Comparison of ENCODE assay signal across 10 cellular contexts in the genomic region with DNA sequence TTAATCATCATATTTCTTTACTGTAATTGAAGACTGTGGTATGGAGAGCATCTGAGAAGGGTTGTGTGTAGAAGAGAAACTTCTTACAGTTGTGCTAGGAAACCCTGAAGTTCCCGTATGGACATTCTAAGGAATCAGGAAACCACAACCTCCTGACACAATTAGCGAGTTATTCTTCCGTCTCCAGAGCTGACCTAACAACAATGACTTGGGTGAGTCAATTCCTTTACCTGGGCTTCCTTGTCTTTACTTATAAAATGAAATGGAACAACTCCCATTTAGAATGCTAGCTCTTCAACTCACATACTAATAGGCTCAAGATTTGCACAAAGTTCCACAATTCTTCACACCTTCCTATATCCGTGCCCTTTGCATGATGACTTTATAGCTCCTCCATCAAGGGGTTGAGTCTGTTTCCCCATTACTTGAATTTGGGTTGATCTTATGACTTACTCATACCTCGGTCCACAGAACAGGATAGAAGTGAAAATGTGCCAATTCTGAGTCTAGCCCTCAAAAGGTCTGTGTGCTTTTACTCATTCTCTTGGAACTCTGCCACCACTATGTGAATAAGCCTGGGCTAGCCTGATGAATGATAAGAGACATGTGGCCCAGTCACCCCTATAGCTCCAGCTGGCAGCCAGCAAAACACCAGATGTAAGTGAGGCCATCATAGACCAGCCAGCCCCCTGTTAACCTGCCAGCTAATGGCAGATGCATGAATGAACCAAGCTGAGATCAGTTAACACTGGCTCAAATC.
DNase-seq lines count a peak whose midpoint lies in the region; ATAC-seq and TF ChIP-seq lines count a peak whose summit lies in the region.
"Had no signal": no experiment of that assay in that cellular context is flagged by ENCODE, and none has a peak within 500 bp of the region (broad histone marks: within the 10 kb centered on the region; RNA-seq: fewer than 3 reads in every experiment).

No MANE protein-coding gene starts in this region.

- no peaks in the 10 kb centered on the region for H3K27me3 Mint-ChIP-seq in chondrocyte (ENCODE audit: low read depth)
- H3K27me3 Mint-ChIP-seq: IgD-negative memory B cell had no signal

- no peaks in the 10 kb centered on the region for H3K36me3 Mint-ChIP-seq in chondrocyte (ENCODE audit: low read depth)
- H3K36me3 Mint-ChIP-seq: IgD-negative memory B cell, type B pancreatic cell had no signal

- intact Hi-C loops in posterior cingulate gyrus (cut with DNase I): no loop called here

- no peak overlapping the region for H3K27ac Mint-ChIP-seq in chondrocyte (ENCODE audit: unreplicated experiment)
- H3K27ac Mint-ChIP-seq: IgD-negative memory B cell, type B pancreatic cell had no signal

- TF ChIP-seq CTCF in HFF-Myc (IDR thresholded peaks at IDR 0.05; ENCODE audit: low read depth, low read length, missing control alignments): no peak
- no peak for TF ChIP-seq CTCF in cardiac fibroblast (IDR thresholded peaks at IDR 0.05; ENCODE audit: low read depth, low read length)
- TF ChIP-seq CTCF in chondrocyte (IDR thresholded peaks at IDR 0.05): no peak

- DNase-seq in HFF-Myc (ENCODE audit: extremely low read depth, low read depth) (peak; percentile 2), NCI-H524 treated with DMSO at 0.1 percent for 48 hours (lab: John Stamatoyannopoulos, UW) (peak; percentile 61), cardiac fibroblast (ENCODE audit: low read depth in 2 of 2) (peak; percentile 69 to 99), pulmonary artery endothelial cell (ENCODE audit: low read depth, low spot score) (peak; percentile 91), chondrocyte (ENCODE audit: low spot score) (no peak), posterior cingulate gyrus (no peak)

- no peak overlapping the region for H3K4me3 Mint-ChIP-seq in chondrocyte (ENCODE audit: unreplicated experiment)
- H3K4me3 Mint-ChIP-seq: IgD-negative memory B cell, type B pancreatic cell had no signal

- H3K4me1 Mint-ChIP-seq in chondrocyte (ENCODE audit: low read depth): peaks cover 24% of the 10 kb centered on the region
- H3K4me1 Mint-ChIP-seq: IgD-negative memory B cell had no signal

- H3K4me3 ChIP-seq in HFF-Myc (replicated peaks; ENCODE audit: low read depth, low read length): no peak overlapping the region
- no peak overlapping the region for H3K4me3 ChIP-seq in cardiac fibroblast (replicated peaks in 1 of 2; ENCODE audit: low read depth in 2 of 2, low read length in 2 of 2)

- H3K9me3 Mint-ChIP-seq in chondrocyte (ENCODE audit: low read depth): no peaks in the 10 kb centered on the region
- H3K9me3 Mint-ChIP-seq: type B pancreatic cell had no signal

- ATAC-seq in HG03460 (IDR thresholded peaks at IDR 0.05; ENCODE audit: unreplicated experiment) (no peak), GM18517 (IDR thresholded peaks at IDR 0.05; ENCODE audit: unreplicated experiment) (no peak)

Comparison
In these comparisons a context has a peak if more than half of its experiments do, and no peak if none do; other contexts are left out.
1. DNase-seq: peak in HFF-Myc (single experiment), NCI-H524 treated with DMSO at 0.1 percent for 48 hours (single experiment), cardiac fibroblast (2 of 2) and pulmonary artery endothelial cell (single experiment); none in chondrocyte (single experiment) and posterior cingulate gyrus (0 of 10).